ENCODE assay signal across 18 cellular contexts in the genomic region with DNA sequence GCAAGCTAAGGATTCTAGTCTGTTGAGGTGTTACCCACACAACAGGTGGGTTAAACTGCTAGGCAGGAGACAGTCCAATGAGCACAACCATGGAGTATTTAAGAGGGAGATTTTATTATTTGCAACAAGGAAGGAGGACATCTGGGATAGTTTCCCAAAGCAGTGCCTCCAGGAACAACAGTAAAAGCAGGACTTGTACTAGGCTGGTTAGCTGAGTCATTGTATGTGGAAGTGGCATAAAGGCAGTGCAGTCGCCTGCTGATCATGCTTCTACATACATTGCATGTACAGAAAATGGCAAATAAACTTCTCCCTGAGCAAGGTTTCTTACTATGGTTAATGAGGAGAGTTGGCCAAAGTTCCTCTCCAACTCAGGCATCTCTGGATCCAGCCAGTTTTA. TPM values are rescaled to one million over a fixed set of nuclear protein-coding genes. Genes with fewer than 3 reads are reported as not detected.
DNase-seq lines count a peak whose midpoint lies in the region; ATAC-seq and TF ChIP-seq lines count a peak whose summit lies in the region.
"Had no signal": no experiment of that assay in that cellular context is flagged by ENCODE, and none has a peak within 500 bp of the region (broad histone marks: within the 10 kb centered on the region; RNA-seq: fewer than 3 reads in every experiment).

No MANE protein-coding gene starts in this region.

- no peak for DNase-seq in activated naive CD8-positive, alpha-beta T cell treated with anti-CD3 and anti-CD28 coated beads, Interleukin-2, amount 50 U/mL, for 24 hours
- DNase-seq in OCI-M1 (lab: John Stamatoyannopoulos, UW) (peak; percentile 28), left colon (no peak), cerebellum (ENCODE audit: low spot score) (no peak)
- no peak for DNase-seq in CD8-positive, alpha-beta T cell
- DNase-seq: C1 segment of cervical spinal cord, GF-D8, H7, NCI-H1105 treated with DMSO at 0.1 percent for 48 hours, NCI-H187, NCI-H446 treated with DMSO at 0.1 percent for 48 hours had no signal

- peaks cover 4% of the 10 kb centered on the region for H3K4me1 ChIP-seq in CD8-positive, alpha-beta T cell (ENCODE audit: insufficient read depth, low read length)

- H3K4me1 Mint-ChIP-seq in activated naive CD8-positive, alpha-beta T cell (ENCODE audit: low read depth): peaks cover 83% of the 10 kb centered on the region
- peaks cover 87% of the 10 kb centered on the region for H3K4me1 Mint-ChIP-seq in activated naive CD8-positive, alpha-beta T cell treated with anti-CD3 and anti-CD28 coated beads, Interleukin-2, amount 50 U/mL, for 24 hours
- peaks cover 52% of the 10 kb centered on the region for H3K4me1 Mint-ChIP-seq in CD8-positive, alpha-beta T cell (ENCODE audit: low read depth)

- POLR2A ChIA-PET in CD8-positive, alpha-beta T cell (lab: Charles Lee): no interaction called here

- H3K9me3 ChIP-seq in CD8-positive, alpha-beta T cell (ENCODE audit: low read length): no peaks in the 10 kb centered on the region

- no peaks in the 10 kb centered on the region for H3K27me3 Mint-ChIP-seq in activated naive CD8-positive, alpha-beta T cell
- no peaks in the 10 kb centered on the region for H3K27me3 Mint-ChIP-seq in activated naive CD8-positive, alpha-beta T cell treated with anti-CD3 and anti-CD28 coated beads, Interleukin-2, amount 50 U/mL, for 24 hours
- no peaks in the 10 kb centered on the region for H3K27me3 Mint-ChIP-seq in CD8-positive, alpha-beta T cell (ENCODE audit: low read depth)

- intact Hi-C loops in left colon (cut with DNase I, micrococcal nuclease): loop anchor here in 1 of 2 donors (10.0 kb wide), 1 partner anchor 525 kb away; no protein-coding TSS in a partner anchor
- intact Hi-C loops in CD8-positive, alpha-beta T cell (cut with DNase I, micrococcal nuclease): loop anchor here (2.0 to 10.0 kb wide), 5 partner anchors 15 to 1262 kb away; partner anchors contain the start of gene ACVR1 (in 2 of the 2)

- ATAC-seq in activated naive CD8-positive, alpha-beta T cell treated with anti-CD3 and anti-CD28 coated beads, Interleukin-2, amount 50 U/mL, for 24 hours: no peak
- peak; percentile 45 for ATAC-seq in left colon
- ATAC-seq in GM19035 (IDR thresholded peaks at IDR 0.05; ENCODE audit: unreplicated experiment): no peak
- no peak for ATAC-seq in CD8-positive, alpha-beta T cell
- ATAC-seq: HepG2, Panc1 had no signal

- H3K36me3 Mint-ChIP-seq in activated naive CD8-positive, alpha-beta T cell: peaks cover 1% of the 10 kb centered on the region
- no peaks in the 10 kb centered on the region for H3K36me3 Mint-ChIP-seq in activated naive CD8-positive, alpha-beta T cell treated with anti-CD3 and anti-CD28 coated beads, Interleukin-2, amount 50 U/mL, for 24 hours (ENCODE audit: low read depth)
- no peaks in the 10 kb centered on the region for H3K36me3 Mint-ChIP-seq in CD8-positive, alpha-beta T cell

- TF ChIP-seq CTCF in CD8-positive, alpha-beta T cell (IDR thresholded peaks at IDR 0.05): no peak

- H3K27me3 ChIP-seq in CD8-positive, alpha-beta T cell (ENCODE audit: insufficient read depth, low read length): no peaks in the 10 kb centered on the region

- H3K27ac ChIP-seq in CD8-positive, alpha-beta T cell (ENCODE audit: low read depth, low read length): no peak overlapping the region
- H3K27ac ChIP-seq: KMS-11 had no signal

- H3K9me3 Mint-ChIP-seq in activated naive CD8-positive, alpha-beta T cell (ENCODE audit: low read depth): no peaks in the 10 kb centered on the region
- H3K9me3 Mint-ChIP-seq in activated naive CD8-positive, alpha-beta T cell treated with anti-CD3 and anti-CD28 coated beads, Interleukin-2, amount 50 U/mL, for 24 hours: no peaks in the 10 kb centered on the region
- H3K9me3 Mint-ChIP-seq in CD8-positive, alpha-beta T cell: no peaks in the 10 kb centered on the region

- no peaks in the 10 kb centered on the region for H3K36me3 ChIP-seq in CD8-positive, alpha-beta T cell (ENCODE audit: insufficient read depth, low read length)

- CTCF ChIA-PET in CD8-positive, alpha-beta T cell (lab: Charles Lee): interaction anchor here (1.3 to 6.1 kb wide), 8 partner anchors 9 to 1265 kb away, joined by 3 to 82 read pairs (median 4); partner anchors contain the start of genes ACVR1 and ERMN

- H3K4me3 Mint-ChIP-seq in activated naive CD8-positive, alpha-beta T cell: no peak overlapping the region
- H3K4me3 Mint-ChIP-seq in activated naive CD8-positive, alpha-beta T cell treated with anti-CD3 and anti-CD28 coated beads, Interleukin-2, amount 50 U/mL, for 24 hours: no peak overlapping the region
- H3K4me3 Mint-ChIP-seq in CD8-positive, alpha-beta T cell: no peak overlapping the region

- no peak overlapping the region for H3K4me3 ChIP-seq in CD8-positive, alpha-beta T cell (ENCODE audit: low read depth, low read length)

- H3K27ac Mint-ChIP-seq in activated naive CD8-positive, alpha-beta T cell: peak overlapping the region; percentile 29
- H3K27ac Mint-ChIP-seq in activated naive CD8-positive, alpha-beta T cell treated with anti-CD3 and anti-CD28 coated beads, Interleukin-2, amount 50 U/mL, for 24 hours: no peak overlapping the region
- H3K27ac Mint-ChIP-seq in CD8-positive, alpha-beta T cell: no peak overlapping the region

RNA-seq across cellular contexts. Expression of gene CYTIP, which starts 46.1 kb away (rescaled TPM):
- total RNA-seq in left colon: 1 to 10 TPM; 5.1 to 6.6 TPM
- total RNA-seq in CD8-positive, alpha-beta T cell: 100 to 1,000 TPM; 425 to 430 TPM
- total RNA-seq in cerebellum: 0.27 TPM
- total RNA-seq: A673, HepG2, SK-MEL-5 had no signal

Comparison
In these comparisons a context has a peak if more than half of its experiments do, and no peak if none do; other contexts are left out.
1. RNA of gene CYTIP, which starts 46.1 kb away (total RNA-seq): 425 to 430 TPM in CD8-positive, alpha-beta T cell; 5.1 to 6.6 TPM in left colon and 0.27 TPM in cerebellum (single experiment); every median in the first group is over 10 times any median in the second.